In the genomic region with DNA sequence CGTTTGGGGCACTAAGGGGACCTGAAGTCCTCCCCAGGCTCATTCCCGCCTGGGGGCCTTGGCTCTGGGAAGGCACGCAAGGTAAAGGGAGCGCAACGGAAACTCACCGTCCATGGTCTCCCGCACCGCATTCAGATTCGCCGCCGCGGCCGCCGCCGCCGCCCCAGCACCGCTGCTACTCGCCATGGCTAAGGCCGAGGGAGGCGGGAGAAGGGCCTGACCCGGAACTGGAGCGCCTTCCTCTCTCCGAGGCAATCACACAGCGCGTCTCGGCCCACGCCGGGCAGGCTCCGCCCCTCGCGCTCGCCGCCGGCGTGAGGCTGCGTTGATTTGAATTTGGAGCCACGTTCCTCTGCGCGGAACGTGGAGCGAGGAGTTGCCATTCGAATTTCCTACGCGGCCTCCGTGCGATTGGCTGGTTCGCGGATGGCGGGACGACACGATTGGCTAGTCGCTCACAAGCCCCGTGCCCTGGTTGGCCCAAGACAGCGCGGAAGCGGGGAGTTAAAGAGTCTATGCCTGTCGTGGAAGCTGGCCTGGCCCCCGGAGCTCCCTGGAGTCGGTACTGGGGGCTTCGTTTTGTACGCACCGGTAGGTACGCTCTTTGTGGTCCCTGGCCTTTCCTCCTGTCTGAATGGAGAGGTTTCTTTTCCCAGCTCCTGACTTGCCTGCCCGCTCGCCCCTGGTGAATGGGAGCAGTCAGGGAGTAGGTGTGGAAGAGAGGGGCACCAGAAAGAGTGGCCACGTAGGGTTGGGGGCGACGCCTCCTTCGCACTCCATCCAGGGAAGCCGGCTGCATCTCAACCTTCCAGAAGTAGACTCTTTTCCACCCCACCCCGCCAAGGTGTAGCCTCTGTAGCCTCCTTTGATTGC, we compare ENCODE assay signal across 8 cellular contexts. TPM values are rescaled to one million over a fixed set of nuclear protein-coding genes. Genes with fewer than 3 reads are reported as not detected.
DNase-seq lines count a peak whose midpoint lies in the region; ATAC-seq and FAIRE-seq lines count a peak whose summit lies in the region.

BORA (plus strand) TSS at position 507 of the 873 bp plus-strand sequence. CDS start 1,018 bp downstream, outside the sequence.
MZT1 (minus strand) TSS at position 213 of the 873 bp plus-strand sequence; CDS start at position 186, 27 bp downstream.

- H3K27me3 Mint-ChIP-seq in activated naive CD4-positive, alpha-beta T cell treated with anti-CD3 and anti-CD28 coated beads for 36 hours (ENCODE audit: low read depth): no peaks in the 10 kb centered on the region

- H2AFZ ChIP-seq in neuronal stem cell (ENCODE audit: low read length): peak within 1 kb of the TSS; percentile 99

- peaks cover 5% of the 10 kb centered on the region for H3K79me1 ChIP-seq in neuronal stem cell (ENCODE audit: low read depth, low read length)

- CTCF ChIA-PET in activated naive CD4-positive, alpha-beta T cell treated with anti-CD3 and anti-CD28 coated beads for 36 hours (lab: Charles Lee): no interaction called here

- H2AK5ac ChIP-seq in neuronal stem cell (ENCODE audit: low read depth, low read length): peak within 1 kb of the TSS; percentile 79

- FAIRE-seq in frontal cortex (lab: Jason Lieb, UNC): no peak

- peak; percentile 95 for DNase-seq in NCI-H1048 (lab: John Stamatoyannopoulos, UW)
- peak; percentile 96 for DNase-seq in SK-N-MC (ENCODE audit: low read depth, low spot score)
- peak; percentile 97 for DNase-seq in activated naive CD4-positive, alpha-beta T cell treated with anti-CD3 and anti-CD28 coated beads for 36 hours
- DNase-seq in frontal cortex (ENCODE audit: low spot score in 2 of 2): peak; percentile 78 to 80
- peak; percentile 92 for DNase-seq in neuronal stem cell (ENCODE audit: low spot score)

- peak within 1 kb of the TSS; percentile 53 for H2BK5ac ChIP-seq in neuronal stem cell (ENCODE audit: low read length)

- peak within 1 kb of the TSS; percentile 95 for H3K23ac ChIP-seq in neuronal stem cell (ENCODE audit: low read depth, low read length, poor library complexity)

- ATAC-seq in HG02588 (IDR thresholded peaks at IDR 0.05; ENCODE audit: unreplicated experiment): peak; percentile 95

- H3K4me3 Mint-ChIP-seq in activated naive CD4-positive, alpha-beta T cell treated with anti-CD3 and anti-CD28 coated beads for 36 hours: peak within 1 kb of the TSS; percentile 90

- peak within 1 kb of the TSS; percentile 81 for H3K27ac Mint-ChIP-seq in activated naive CD4-positive, alpha-beta T cell treated with anti-CD3 and anti-CD28 coated beads for 36 hours

- no peak within 1 kb of the TSS for H2BK12ac ChIP-seq in neuronal stem cell (ENCODE audit: low read length)

- H3K9me3 Mint-ChIP-seq in activated naive CD4-positive, alpha-beta T cell treated with anti-CD3 and anti-CD28 coated beads for 36 hours: no peaks in the 10 kb centered on the region

- H3K36me3 ChIP-seq in SK-N-MC (ENCODE audit: insufficient read depth, low read length): peaks cover 55% of the 10 kb centered on the region
- peaks cover 2 to 61% of the 10 kb centered on the region in 2 donors for H3K36me3 ChIP-seq in neuronal stem cell (replicated peaks in 1 of 2; ENCODE audit: control insufficient read depth in 2 of 2, insufficient read depth in 2 of 2, low read length in 2 of 2)
- H3K36me3 ChIP-seq in subcutaneous abdominal adipose tissue (ENCODE audit: control insufficient read depth in 5 of 5, insufficient read depth in 5 of 5, low read length in 5 of 5): no peaks in the 10 kb centered on the region

- no CpG with 5 or more reads among the region's 71 CpGs for WGBS in neuronal stem cell (ENCODE audit: extremely low coverage in 2 of 2, insufficient read length in 2 of 2, insufficient replicate concordance in 1 of 2), 2 donors

- peak within 1 kb of the TSS; percentile 82 for H4K8ac ChIP-seq in neuronal stem cell (ENCODE audit: low read depth, low read length)

- peak within 1 kb of the TSS; percentile 82 for H3K14ac ChIP-seq in neuronal stem cell (ENCODE audit: low read length)

- peaks cover 41% of the 10 kb centered on the region for H3K4me1 Mint-ChIP-seq in activated naive CD4-positive, alpha-beta T cell treated with anti-CD3 and anti-CD28 coated beads for 36 hours (ENCODE audit: low read depth)

- peak within 1 kb of the TSS; percentile 67 for H2BK15ac ChIP-seq in neuronal stem cell (ENCODE audit: low read length)

- peak within 1 kb of the TSS; percentile 78 for H3K9ac ChIP-seq in SK-N-MC (ENCODE audit: insufficient read length)
- peak within 1 kb of the TSS; percentile 98 for H3K9ac ChIP-seq in neuronal stem cell (ENCODE audit: low read depth, low read length, poor library complexity)
- peak within 1 kb of the TSS; percentile 87 to 98 (median 89) for H3K9ac ChIP-seq in subcutaneous abdominal adipose tissue (ENCODE audit: low read length in 5 of 5)

- H3K4me2 ChIP-seq in neuronal stem cell (ENCODE audit: insufficient read depth, low read length, poor library complexity, severe bottlenecking): peak within 1 kb of the TSS; percentile 91

- no peaks in the 10 kb centered on the region for H3K9me3 ChIP-seq in SK-N-MC (ENCODE audit: low read depth, low read length)
- H3K9me3 ChIP-seq in neuronal stem cell (replicated peaks in 1 of 2; ENCODE audit: control insufficient read depth in 2 of 2, insufficient read depth in 1 of 2, low read depth in 1 of 2, low read length in 2 of 2): peaks cover 0 to 18% of the 10 kb centered on the region in 2 donors
- H3K9me3 ChIP-seq in subcutaneous abdominal adipose tissue (ENCODE audit: control insufficient read depth in 5 of 5, low read length in 5 of 5): no peaks in the 10 kb centered on the region

- no peak within 1 kb of the TSS for H2BK120ac ChIP-seq in neuronal stem cell (ENCODE audit: low read depth, low read length)

- H3K4me1 ChIP-seq in neuronal stem cell (ENCODE audit: control insufficient read depth in 2 of 2, insufficient read depth in 1 of 2, low read depth in 1 of 2, low read length in 2 of 2) (peaks cover 2 to 8% of the 10 kb centered on the region in 2 donors), subcutaneous abdominal adipose tissue (ENCODE audit: control insufficient read depth in 5 of 5, insufficient read depth in 5 of 5, low read length in 5 of 5) (peaks cover 2 to 26% (median 22%) of the 10 kb centered on the region in 5 donors)

- peak within 1 kb of the TSS; percentile 94 for H3K4me3 ChIP-seq in GM08714 (ENCODE audit: low read length)
- peak within 1 kb of the TSS; percentile 80 for H3K4me3 ChIP-seq in SK-N-MC
- peak within 1 kb of the TSS; percentile 90 to 98 for H3K4me3 ChIP-seq in neuronal stem cell (ENCODE audit: low read length in 2 of 2)
- H3K4me3 ChIP-seq in subcutaneous abdominal adipose tissue (ENCODE audit: low read depth in 1 of 5, low read length in 5 of 5): peak within 1 kb of the TSS; percentile 96 to 99 (median 97)

- intact Hi-C loops in activated naive CD4-positive, alpha-beta T cell treated with anti-CD3 and anti-CD28 coated beads for 36 hours (cut with micrococcal nuclease): loop anchor here (1.0 to 5.0 kb wide), 6 partner anchors 54 to 1437 kb away; partner anchors contain the start of genes DIS3 and KLF12

- peak within 1 kb of the TSS; percentile 23 for H3K4ac ChIP-seq in neuronal stem cell (ENCODE audit: low read length)

- peak within 1 kb of the TSS; percentile 97 for H3K18ac ChIP-seq in neuronal stem cell (ENCODE audit: low read length)

- H4K91ac ChIP-seq in neuronal stem cell (ENCODE audit: low read depth, low read length, poor library complexity): peak within 1 kb of the TSS; percentile 85

- peaks cover 33% of the 10 kb centered on the region for H3K36me3 Mint-ChIP-seq in activated naive CD4-positive, alpha-beta T cell treated with anti-CD3 and anti-CD28 coated beads for 36 hours (ENCODE audit: low read depth)

- H3K27me3 ChIP-seq in neuronal stem cell (ENCODE audit: control insufficient read depth in 3 of 3, insufficient read depth in 3 of 3, low read depth in 1 of 3, low read length in 3 of 3) (no peaks in the 10 kb centered on the region), subcutaneous abdominal adipose tissue (ENCODE audit: control insufficient read depth in 5 of 5, insufficient read depth in 4 of 5, low read length in 5 of 5) (no peaks in the 10 kb centered on the region)

- H3K27ac ChIP-seq in SK-N-MC (peak within 1 kb of the TSS; percentile 8; the same call in 1 of the 2 replicates), neuronal stem cell (replicated peaks; ENCODE audit: low read length) (peak within 1 kb of the TSS; percentile 75), subcutaneous abdominal adipose tissue (ENCODE audit: low read depth, low read length) (peak within 1 kb of the TSS; percentile 60)

RNA-seq across cellular contexts. Expression of gene BORA, which starts in this region (rescaled TPM):
- 10 to 100 TPM; 17.3 to 19.5 TPM for total RNA-seq in activated naive CD4-positive, alpha-beta T cell treated with anti-CD3 and anti-CD28 coated beads for 36 hours
- 1.6 TPM for total RNA-seq in frontal cortex
- 20.8 TPM for polyA plus RNA-seq in neuronal stem cell (2013, experiment 1 of 2)
- 21.7 TPM for polyA plus RNA-seq in neuronal stem cell (2013, experiment 2 of 2)

RNA-seq across cellular contexts. Expression of gene MZT1, which starts in this region (rescaled TPM):
- total RNA-seq in activated naive CD4-positive, alpha-beta T cell treated with anti-CD3 and anti-CD28 coated beads for 36 hours: 10 to 100 TPM; 32.4 to 32.9 TPM
- total RNA-seq in frontal cortex: 38.3 TPM
- polyA plus RNA-seq in neuronal stem cell (2013, experiment 1 of 2): 38.0 TPM
- 41.5 TPM for polyA plus RNA-seq in neuronal stem cell (2013, experiment 2 of 2)

Comparison
In these comparisons a context has a peak if more than half of its experiments do, and no peak if none do; other contexts are left out.
1. Peak in every context shown above with its lines: DNase-seq, ATAC-seq, H3K4me3 ChIP-seq and H3K27ac ChIP-seq.
2. H3K27ac ChIP-seq: peak in every context shown above with its lines; median percentile 75 in neuronal stem cell; 60 in subcutaneous abdominal adipose tissue; 8 in SK-N-MC.